Comparison of ENCODE assay signal across 8 cellular contexts in genomic region chr17:67472606-67473005, GRCh38.
A peak's percentile ranks its signal among the peaks of the same experiment; 100 is the strongest.
DNase-seq lines count a peak whose midpoint lies in the region; ATAC-seq and TF ChIP-seq lines count a peak whose summit lies in the region.
"Not testable (repeated sequence)": the region's sequence is repeated elsewhere in the genome, so short reads cannot be mapped to it uniquely, and the experiment has no call there.

No MANE protein-coding gene starts in this region.

- H3K36me3 ChIP-seq in PC-3 (ENCODE audit: low read depth, low read length); aorta (ENCODE audit: control insufficient read depth in 1 of 2, insufficient read depth in 2 of 2, low read length in 1 of 2): not testable (repeated sequence)

- peaks cover 64% of the 10 kb centered on the region for H3K4me1 Mint-ChIP-seq in activated naive CD8-positive, alpha-beta T cell (ENCODE audit: low read depth)

- H3K79me2 ChIP-seq in PC-3 (ENCODE audit: low read length): not testable (repeated sequence)

- not testable (repeated sequence) for H3K9me3 Mint-ChIP-seq in activated naive CD8-positive, alpha-beta T cell (ENCODE audit: low read depth)

- intact Hi-C loops in PC-3 (cut with micrococcal nuclease); aorta (cut with DNase I): not testable (repeated sequence)

- DNase-seq in CD1c-positive myeloid dendritic cell (ENCODE audit: extremely low spot score) (peak; percentile 23), LHCN-M2 (ENCODE audit: low read depth) (peak; percentile 33), PC-3 (peak; percentile 64), epithelial cell of esophagus (ENCODE audit: low read depth) (peak; percentile 33), fibroblast of the aortic adventitia (ENCODE audit: low read depth) (peak; percentile 60), iris pigment epithelial cell (ENCODE audit: low read depth) (peak; percentile 29)
- DNase-seq in aorta: not testable (repeated sequence)

- not testable (repeated sequence) for H3K4me3 Mint-ChIP-seq in activated naive CD8-positive, alpha-beta T cell

- H3K9me3 ChIP-seq in PC-3 (ENCODE audit: low read length); aorta (ENCODE audit: control insufficient read depth, low read length): not testable (repeated sequence)

- H3K27ac Mint-ChIP-seq in activated naive CD8-positive, alpha-beta T cell: peak overlapping the region; percentile 61

- not testable (repeated sequence) for BruUV-seq in PC-3 (replicated peaks; lab: Mats Ljungman, UMichigan)

- not testable (repeated sequence) for H3K4me2 ChIP-seq in PC-3 (ENCODE audit: low read length)

- not testable (repeated sequence) for H3K27me3 ChIP-seq in PC-3 (ENCODE audit: low read length); aorta (ENCODE audit: control insufficient read depth in 1 of 2, insufficient read depth in 2 of 2, low read length in 1 of 2)

- H3K27me3 Mint-ChIP-seq in activated naive CD8-positive, alpha-beta T cell: not testable (repeated sequence)

- not testable (repeated sequence) for H3K36me3 Mint-ChIP-seq in activated naive CD8-positive, alpha-beta T cell

- TF ChIP-seq CTCF in PC-3 (conservative IDR thresholded peaks at IDR 0.05; ENCODE audit: low read depth, low read length); epithelial cell of esophagus (IDR thresholded peaks at IDR 0.05; ENCODE audit: insufficient read depth, low read depth, low read length, missing control alignments); fibroblast of the aortic adventitia (IDR thresholded peaks at IDR 0.05; ENCODE audit: insufficient read depth, low read length): not testable (repeated sequence)

- H3F3A ChIP-seq in PC-3 (ENCODE audit: low read length, unreplicated experiment): not testable (repeated sequence)

- ATAC-seq in PC-3 (peak; percentile 72), aorta (ENCODE audit: low FRiP score) (peak; percentile 49)

- not testable (repeated sequence) for H3K4me3 ChIP-seq in PC-3 (ENCODE audit: low read length); epithelial cell of esophagus (ENCODE audit: low read length); fibroblast of the aortic adventitia (ENCODE audit: low read depth, low read length); aorta (ENCODE audit: low read length in 2 of 2)

- H2AFZ ChIP-seq in PC-3 (ENCODE audit: low read length): not testable (repeated sequence)

- CTCF ChIA-PET in PC-3 (lab: Charles Lee): interaction anchor here (0.7 to 1.0 kb wide), 4 partner anchors 31 to 811 kb away, joined by 3 to 8 read pairs (median 6); no protein-coding TSS in a partner anchor

- H4K20me1 ChIP-seq in PC-3 (ENCODE audit: low read length): not testable (repeated sequence)

- POLR2A ChIA-PET in PC-3 (lab: Charles Lee; ENCODE audit: unreplicated experiment): interaction anchor here (0.5 to 1.0 kb wide), 2 partner anchors 93 to 173 kb away, joined by 3 to 7 read pairs; no protein-coding TSS in a partner anchor

- H3K9me2 ChIP-seq in PC-3 (replicated peaks; ENCODE audit: low read length): not testable (repeated sequence)

- 48 to 49% methylated on average over 4 of the region's 4 CpGs for WGBS in aorta, 2 donors

- H3K27ac ChIP-seq in PC-3 (ENCODE audit: low read length); aorta (ENCODE audit: low read depth in 1 of 2, low read length in 2 of 2): not testable (repeated sequence)

- H3K9ac ChIP-seq in PC-3 (ENCODE audit: low read length): not testable (repeated sequence)

- H3K4me1 ChIP-seq in PC-3 (ENCODE audit: insufficient read depth, low read length): peaks cover 10% of the 10 kb centered on the region
- not testable (repeated sequence) for H3K4me1 ChIP-seq in aorta (ENCODE audit: control insufficient read depth in 1 of 2, insufficient read depth in 2 of 2, low read length in 2 of 2)
